In genomic region chr14:93200553-93200952, GRCh38 we compare ENCODE assay signal across 15 cellular contexts. TPM values are rescaled to one million over a fixed set of nuclear protein-coding genes. Genes with fewer than 3 reads are reported as not detected.
A peak's percentile ranks its signal among the peaks of the same experiment; 100 is the strongest.
DNase-seq lines count a peak whose midpoint lies in the region; ATAC-seq, FAIRE-seq and TF ChIP-seq lines count a peak whose summit lies in the region.
"Had no signal": no experiment of that assay in that cellular context is flagged by ENCODE, and none has a peak within 500 bp of the region (broad histone marks: within the 10 kb centered on the region; RNA-seq: fewer than 3 reads in every experiment).

No MANE protein-coding gene starts in this region.

- TF ChIP-seq EP300 in H1 (IDR thresholded peaks at IDR 0.05; ENCODE audit: borderline replicate concordance in 1 of 2, low read depth in 2 of 2, low read length in 2 of 2): no peak
- TF ChIP-seq EP300 in HepG2 (IDR thresholded peaks at IDR 0.05; ENCODE audit: low read depth in 2 of 2, low read length in 2 of 2): no peak
- TF ChIP-seq EP300 in HepG2 (CRISPR knock-in tag; IDR thresholded peaks at IDR 0.05; ENCODE audit: borderline replicate concordance): no peak

- no peak overlapping the region for H3K18ac ChIP-seq in H1 (ENCODE audit: extremely low read depth, low read length)

- H2BK12ac ChIP-seq in H1 (ENCODE audit: low read depth, low read length): no peak overlapping the region

- POLR2A ChIA-PET in H1 (lab: Charles Lee; ENCODE audit: partially characterized antibody): no interaction called here
- POLR2A ChIA-PET in HepG2 (lab: Yijun Ruan, JAX): no interaction called here

- no peak overlapping the region for H3K14ac ChIP-seq in H1 (ENCODE audit: insufficient read length)

- no peak overlapping the region for H3K4ac ChIP-seq in H1 (replicated peaks; ENCODE audit: insufficient read length, low read depth, low read length)

- H3K27me3 ChIP-seq in H1 (replicated peaks in 1 of 4; ENCODE audit: control insufficient read depth in 3 of 4, extremely low read depth in 1 of 4, insufficient read depth in 3 of 4, low read length in 3 of 4) (no peaks in the 10 kb centered on the region), HepG2 (ENCODE audit: control insufficient read depth in 1 of 2, insufficient read depth in 2 of 2, low read length in 2 of 2) (no peaks in the 10 kb centered on the region), upper lobe of right lung (no peaks in the 10 kb centered on the region), Peyer's patch (no peaks in the 10 kb centered on the region)

- H4K91ac ChIP-seq in H1 (replicated peaks; ENCODE audit: insufficient read length, low read length): no peak overlapping the region

- TF ChIP-seq POLR2A in H1 (IDR thresholded peaks at IDR 0.05; ENCODE audit: control extremely low read depth in 1 of 2, low read depth in 2 of 2, low read length in 2 of 2) (no peak), HepG2 (IDR thresholded peaks at IDR 0.05; ENCODE audit: insufficient read depth in 1 of 2, low read depth in 2 of 2, low read length in 2 of 2) (no peak), Peyer's patch (IDR thresholded peaks at IDR 0.05) (no peak)

- no peak for DNase-seq in left ventricle myocardium superior
- DNase-seq in Right ventricle myocardium inferior (ENCODE audit: missing footprints): no peak
- DNase-seq in H1 (ENCODE audit: low read depth in 1 of 2, low spot score in 2 of 2): no peak
- peak; percentile 43 for DNase-seq in HepG2 (ENCODE audit: low spot score)
- peak; percentile 78 for DNase-seq in upper lobe of right lung
- DNase-seq in KBM-7: no peak
- DNase-seq in Peyer's patch: no peak
- DNase-seq in H4 (ENCODE audit: low spot score): no peak
- DNase-seq: C1 segment of cervical spinal cord; CD4-positive, alpha-beta T cell; DMS79; GOT3; HCEC 1CT had no signal

- H3K79me2 ChIP-seq in H1 (ENCODE audit: control insufficient read depth in 1 of 2, insufficient read depth in 2 of 2, low read length in 2 of 2): no peaks in the 10 kb centered on the region
- peaks cover 2% of the 10 kb centered on the region for H3K79me2 ChIP-seq in HepG2 (ENCODE audit: insufficient read depth, low read length)

- H3K23me2 ChIP-seq in H1 (ENCODE audit: low read depth, low read length): no peaks in the 10 kb centered on the region

- H4K5ac ChIP-seq in H1 (ENCODE audit: insufficient read length, low read depth, low read length): no peak overlapping the region

- intact Hi-C loops in left ventricle myocardium superior (cut with micrococcal nuclease) (no loop called here), Right ventricle myocardium inferior (cut with DNase I) (no loop called here), HepG2 (cut with micrococcal nuclease; ENCODE audit: unreplicated experiment) (no loop called here), upper lobe of right lung (cut with DNase I) (no loop called here)

- no peak overlapping the region for H2BK120ac ChIP-seq in H1 (replicated peaks; ENCODE audit: low read depth, low read length)

- WGBS in H1 (ENCODE audit: extremely low coverage in 1 of 2, insufficient coverage in 1 of 2, insufficient read length in 1 of 2, insufficient replicate concordance in 2 of 2, low coverage in 1 of 2, low lambda C conversion rate in 2 of 2, missing lambda C conversion rate in 1 of 2), 2 experiments: 79% methylated on average over 5 of the region's 5 CpGs; no CpG with 5 or more reads in 1 of the 2 experiments
- WGBS in HepG2 (ENCODE audit: low lambda C conversion rate): 87% methylated on average over 5 of the region's 5 CpGs

- no TSS peak for BruUV-seq in HepG2 (replicated peaks; lab: Mats Ljungman, UMichigan)

- H3K36me3 ChIP-seq in H1 (ENCODE audit: control insufficient read depth in 2 of 4, insufficient read depth in 4 of 4, low read length in 3 of 4) (no peaks in the 10 kb centered on the region), HepG2 (replicated peaks in 1 of 2; ENCODE audit: control insufficient read depth in 1 of 2, insufficient read depth in 2 of 2, low read length in 2 of 2) (no peaks in the 10 kb centered on the region), upper lobe of right lung (no peaks in the 10 kb centered on the region), Peyer's patch (peaks cover 0 to 8% (median 0%) of the 10 kb centered on the region in 3 donors)

- no peak overlapping the region for H2BK5ac ChIP-seq in H1 (ENCODE audit: low read depth, low read length)

- no peak overlapping the region for H3K56ac ChIP-seq in H1 (replicated peaks; ENCODE audit: insufficient read length, low read depth, low read length)

- CTCF ChIA-PET in H1 (lab: Charles Lee; ENCODE audit: partially characterized antibody) (interaction anchor here (1.4 kb wide), 1 partner anchor 26 kb away, joined by 4 read pairs; no protein-coding TSS in a partner anchor), HepG2 (lab: Yijun Ruan, JAX; ENCODE audit: low intra/inter-chr PET ratio, low total read pairs) (no interaction called here)

- H3K9ac ChIP-seq in H1 (replicated peaks in 1 of 4; ENCODE audit: extremely low read depth in 1 of 4, low read depth in 3 of 4, low read length in 3 of 4): no peak overlapping the region
- no peak overlapping the region for H3K9ac ChIP-seq in HepG2 (ENCODE audit: insufficient read depth, low read depth, low read length)

- H2AK5ac ChIP-seq in H1 (ENCODE audit: low read depth, low read length): no peak overlapping the region

- no peaks in the 10 kb centered on the region; the same call in 1 of the 2 replicates for H3K79me1 ChIP-seq in H1 (ENCODE audit: low read depth, low read length)

- no peak overlapping the region for H3K23ac ChIP-seq in H1 (ENCODE audit: insufficient read length)

- no peak overlapping the region for H3K4me3 ChIP-seq in H1 (ENCODE audit: extremely low read depth in 1 of 4, insufficient read depth in 2 of 4, low read depth in 3 of 4, low read length in 4 of 4)
- no peak overlapping the region for H3K4me3 ChIP-seq in HepG2 (replicated peaks in 1 of 3; ENCODE audit: insufficient read depth in 1 of 3, low read depth in 2 of 3, low read length in 3 of 3)
- no peak overlapping the region for H3K4me3 ChIP-seq in upper lobe of right lung
- H3K4me3 ChIP-seq in Peyer's patch: no peak overlapping the region
- H3K4me3 ChIP-seq: GM12878 had no signal

- no peak overlapping the region for H4K8ac ChIP-seq in H1 (ENCODE audit: extremely low read depth, insufficient read depth, low read length)

- H3K9me3 ChIP-seq in H1 (ENCODE audit: insufficient read depth in 2 of 2, low read depth in 1 of 2, low read length in 1 of 2) (no peaks in the 10 kb centered on the region), HepG2 (ENCODE audit: low read length) (no peaks in the 10 kb centered on the region), upper lobe of right lung (no peaks in the 10 kb centered on the region), Peyer's patch (no peaks in the 10 kb centered on the region)

- FAIRE-seq in H1 (lab: Jason Lieb, UNC) (no peak), HepG2 (lab: Jason Lieb, UNC) (peak; percentile 52)
- FAIRE-seq: GM12878, GM18507 had no signal

- H2BK15ac ChIP-seq in H1 (ENCODE audit: low read length): no peak overlapping the region

- no peaks in the 10 kb centered on the region for H4K20me1 ChIP-seq in H1 (replicated peaks in 1 of 2; ENCODE audit: control insufficient read depth in 1 of 2, insufficient read depth in 2 of 2, low read length in 2 of 2)
- no peaks in the 10 kb centered on the region for H4K20me1 ChIP-seq in HepG2 (ENCODE audit: insufficient read depth, low read length)

- no peak overlapping the region for H3K4me2 ChIP-seq in H1 (ENCODE audit: insufficient read depth in 1 of 2, low read depth in 2 of 2, low read length in 2 of 2)
- no peak overlapping the region for H3K4me2 ChIP-seq in HepG2 (ENCODE audit: low read depth, low read length)

- no peaks in the 10 kb centered on the region for H3K4me1 ChIP-seq in H1 (replicated peaks in 1 of 4; ENCODE audit: control insufficient read depth in 3 of 4, insufficient read depth in 4 of 4, low read length in 3 of 4)
- peaks cover 15% of the 10 kb centered on the region for H3K4me1 ChIP-seq in HepG2 (ENCODE audit: insufficient read depth, low read length)
- H3K4me1 ChIP-seq in upper lobe of right lung: peaks cover 3% of the 10 kb centered on the region
- H3K4me1 ChIP-seq in Peyer's patch: peaks cover 0 to 5% (median 2%) of the 10 kb centered on the region in 4 donors

- TF ChIP-seq CTCF in H1 (IDR thresholded peaks at IDR 0.05; ENCODE audit: control extremely low read depth in 1 of 3, insufficient read depth in 1 of 3, low read depth in 1 of 3, low read length in 3 of 3) (no peak), HepG2 (CRISPR knock-in tag; IDR thresholded peaks at IDR 0.05) (no peak), upper lobe of right lung (IDR thresholded peaks at IDR 0.05) (no peak), Peyer's patch (IDR thresholded peaks at IDR 0.05) (no peak)

- in situ Hi-C loops in HepG2 (cut with HindIII; ENCODE audit: extremely low pct_ligation_motif_present, low pct_unique_long_range_greater_than_20kb) (no loop called here), KBM-7 (cut with MboI; ENCODE audit: low pct_unique_long_range_greater_than_20kb, low sequenced_read_pairs) (no loop called here)

- H3K27ac ChIP-seq in H1 (ENCODE audit: low read depth, low read length) (no peak overlapping the region), HepG2 (ENCODE audit: extremely low read length, insufficient read depth, low read length) (no peak overlapping the region), upper lobe of right lung (peak overlapping the region; percentile 33), Peyer's patch (no peak overlapping the region)

- H2AFZ ChIP-seq in H1 (ENCODE audit: low read length): no peak overlapping the region
- H2AFZ ChIP-seq in HepG2 (ENCODE audit: low read length): no peak overlapping the region

- TF ChIP-seq RAD21 in H1 (IDR thresholded peaks at IDR 0.05 in 1 of 2, conservative IDR thresholded peaks at IDR 0.05 in 1 of 2; ENCODE audit: low read depth in 2 of 2, low read length in 2 of 2) (no peak), HepG2 (CRISPR knock-in tag; IDR thresholded peaks at IDR 0.05) (no peak)

- ATAC-seq in left ventricle myocardium superior (peak; percentile 34), Right ventricle myocardium inferior (no peak), HepG2 (peak; percentile 73), upper lobe of right lung (peak; percentile 88)
- ATAC-seq: GM12878 had no signal

- H2BK20ac ChIP-seq in H1 (ENCODE audit: low read length): no peak overlapping the region

RNA-seq across cellular contexts. Expression of gene GON7, which starts 6.3 kb away (rescaled TPM):
- total RNA-seq in left ventricle myocardium superior: 16.2 TPM
- 15.6 TPM for total RNA-seq in Right ventricle myocardium inferior
- 8.8 and 9.9 TPM in 2 replicates for total RNA-seq in H1 (2021; fragmentation: NEBNext Ultra II Directional; extraction: Animal tissue kit (Norgen Biotek cat#: 25700))
- polyA plus RNA-seq in H1 (2011; rRNA removed): 2.9 and 3.8 TPM in 2 replicates
- 6.8 TPM for polyA plus RNA-seq in H1 (2011; cell fraction: cytosol; rRNA removed)
- 2.2 TPM for polyA plus RNA-seq in H1 (2011; cell fraction: nucleus; rRNA removed)
- 7.7 to 9.6 TPM (median 8.7 TPM) in 4 replicates for polyA plus RNA-seq in H1 (2012, experiment 1 of 2)
- 1.5 TPM for polyA plus RNA-seq in H1 (2012, experiment 2 of 2)
- polyA plus RNA-seq in H1 (2013, experiment 1 of 2): 10.4 TPM
- 10.2 TPM for polyA plus RNA-seq in H1 (2013, experiment 2 of 2)
- polyA minus RNA-seq in H1 (2011; rRNA and poly(A)+ RNA removed): 1.6 and 1.7 TPM in 2 replicates
- polyA minus RNA-seq in H1 (2011; cell fraction: cytosol; rRNA and poly(A)+ RNA removed): 3.0 TPM
- 2.3 TPM for polyA minus RNA-seq in H1 (2011; cell fraction: nucleus; rRNA and poly(A)+ RNA removed)
- 28.0 and 45.9 TPM in 2 replicates for total RNA-seq in HepG2 (2016; rRNA removed; fragmentation: Illumina TruSeq; extraction: Trizol)
- 10.0 and 10.6 TPM in 2 replicates for total RNA-seq in HepG2 (2016; cell fraction: cytosol; rRNA removed; fragmentation: Illumina TruSeq; extraction: Trizol; ENCODE audit: low read depth)
- total RNA-seq in HepG2 (2016; cell fraction: insoluble cytoplasmic fraction; rRNA removed; fragmentation: Illumina TruSeq; extraction: Trizol): 31.3 and 51.3 TPM in 2 replicates
- total RNA-seq in HepG2 (2016; cell fraction: membrane; rRNA removed; fragmentation: Illumina TruSeq; extraction: Trizol): 19.3 and 22.3 TPM in 2 replicates
- 10.7 and 11.5 TPM in 2 replicates for total RNA-seq in HepG2 (2016; cell fraction: nucleus; rRNA removed; fragmentation: Illumina TruSeq; extraction: Trizol)
- 8.9 and 11.9 TPM in 2 replicates for polyA plus RNA-seq in HepG2 (2011; rRNA removed)
- polyA plus RNA-seq in HepG2 (2011; cell fraction: cytosol; rRNA removed): 6.4 and 8.8 TPM in 2 replicates
- polyA plus RNA-seq in HepG2 (2011; cell fraction: nucleus; rRNA removed): 1.5 and 2.1 TPM in 2 replicates
- 12.2 and 13.2 TPM in 2 replicates for polyA plus RNA-seq in HepG2 (2012)
- polyA plus RNA-seq in HepG2 (2016; cell fraction: cytosol; fragmentation: Illumina TruSeq; extraction: Trizol; ENCODE audit: low read depth): 10.7 and 11.1 TPM in 2 replicates
- polyA plus RNA-seq in HepG2 (2016; cell fraction: insoluble cytoplasmic fraction; fragmentation: Illumina TruSeq; extraction: Trizol; ENCODE audit: low read depth): 47.3 and 54.8 TPM in 2 replicates
- 19.2 and 21.7 TPM in 2 replicates for polyA plus RNA-seq in HepG2 (2016; cell fraction: membrane; fragmentation: Illumina TruSeq; extraction: Trizol; ENCODE audit: low read depth)
- polyA plus RNA-seq in HepG2 (2016; cell fraction: nucleus; fragmentation: Illumina TruSeq; extraction: Trizol; ENCODE audit: insufficient read depth, low read depth): 15.8 and 18.4 TPM in 2 replicates
- 2.3 and 3.7 TPM in 2 replicates for polyA minus RNA-seq in HepG2 (2011; rRNA and poly(A)+ RNA removed; ENCODE audit: low replicate concordance)
- 2.7 and 4.6 TPM in 2 replicates for polyA minus RNA-seq in HepG2 (2011; cell fraction: cytosol; rRNA and poly(A)+ RNA removed)
- polyA minus RNA-seq in HepG2 (2011; cell fraction: nucleus; rRNA and poly(A)+ RNA removed): 2.3 and 2.4 TPM in 2 replicates
- 10.5 TPM for total RNA-seq in upper lobe of right lung
- total RNA-seq in Peyer's patch: 10 to 100 TPM in 2 of 4 donors, 1 to 10 TPM in 2; 7.3 to 16.8 (median 10.8) TPM
- 28.8 and 34.8 TPM in 2 replicates for total RNA-seq in H4 (2014; rRNA removed; shearing (Covaris generic))

RNA-seq across cellular contexts. Expression of gene UBR7, which starts 6.5 kb away (rescaled TPM):
- total RNA-seq in left ventricle myocardium superior: 22.1 TPM
- total RNA-seq in Right ventricle myocardium inferior: 20.5 TPM
- 28.4 and 29.4 TPM in 2 replicates for total RNA-seq in H1 (2021; fragmentation: NEBNext Ultra II Directional; extraction: Animal tissue kit (Norgen Biotek cat#: 25700))
- 16.4 and 20.1 TPM in 2 replicates for polyA plus RNA-seq in H1 (2011; rRNA removed)
- 25.2 TPM for polyA plus RNA-seq in H1 (2011; cell fraction: cytosol; rRNA removed)
- polyA plus RNA-seq in H1 (2011; cell fraction: nucleus; rRNA removed): 32.5 TPM
- 18.9 to 26.8 TPM (median 23.9 TPM) in 4 replicates for polyA plus RNA-seq in H1 (2012, experiment 1 of 2)
- 4.7 TPM for polyA plus RNA-seq in H1 (2012, experiment 2 of 2)
- polyA plus RNA-seq in H1 (2013, experiment 1 of 2): 16.4 TPM
- polyA plus RNA-seq in H1 (2013, experiment 2 of 2): 16.8 TPM
- polyA minus RNA-seq in H1 (2011; rRNA and poly(A)+ RNA removed): 18.8 and 22.1 TPM in 2 replicates
- polyA minus RNA-seq in H1 (2011; cell fraction: cytosol; rRNA and poly(A)+ RNA removed): 21.9 TPM
- 13.2 TPM for polyA minus RNA-seq in H1 (2011; cell fraction: nucleus; rRNA and poly(A)+ RNA removed)
- total RNA-seq in HepG2 (2016; rRNA removed; fragmentation: Illumina TruSeq; extraction: Trizol): 19.7 and 35.5 TPM in 2 replicates
- 2.1 and 2.3 TPM in 2 replicates for total RNA-seq in HepG2 (2016; cell fraction: cytosol; rRNA removed; fragmentation: Illumina TruSeq; extraction: Trizol; ENCODE audit: low read depth)
- total RNA-seq in HepG2 (2016; cell fraction: insoluble cytoplasmic fraction; rRNA removed; fragmentation: Illumina TruSeq; extraction: Trizol): 20.8 and 37.3 TPM in 2 replicates
- 9.5 and 11.1 TPM in 2 replicates for total RNA-seq in HepG2 (2016; cell fraction: membrane; rRNA removed; fragmentation: Illumina TruSeq; extraction: Trizol)
- total RNA-seq in HepG2 (2016; cell fraction: nucleus; rRNA removed; fragmentation: Illumina TruSeq; extraction: Trizol): 10.5 and 10.7 TPM in 2 replicates
- 8.5 and 11.0 TPM in 2 replicates for polyA plus RNA-seq in HepG2 (2011; rRNA removed)
- polyA plus RNA-seq in HepG2 (2011; cell fraction: cytosol; rRNA removed): 6.5 and 8.1 TPM in 2 replicates
- 6.4 and 6.8 TPM in 2 replicates for polyA plus RNA-seq in HepG2 (2011; cell fraction: nucleus; rRNA removed)
- polyA plus RNA-seq in HepG2 (2012): 6.1 and 10.7 TPM in 2 replicates
- polyA plus RNA-seq in HepG2 (2016; cell fraction: cytosol; fragmentation: Illumina TruSeq; extraction: Trizol; ENCODE audit: low read depth): 1.8 and 2.0 TPM in 2 replicates
- polyA plus RNA-seq in HepG2 (2016; cell fraction: insoluble cytoplasmic fraction; fragmentation: Illumina TruSeq; extraction: Trizol; ENCODE audit: low read depth): 34.6 and 35.6 TPM in 2 replicates
- 5.7 and 6.7 TPM in 2 replicates for polyA plus RNA-seq in HepG2 (2016; cell fraction: membrane; fragmentation: Illumina TruSeq; extraction: Trizol; ENCODE audit: low read depth)
- 15.4 and 15.7 TPM in 2 replicates for polyA plus RNA-seq in HepG2 (2016; cell fraction: nucleus; fragmentation: Illumina TruSeq; extraction: Trizol; ENCODE audit: insufficient read depth, low read depth)
- 6.6 and 21.0 TPM in 2 replicates for polyA minus RNA-seq in HepG2 (2011; rRNA and poly(A)+ RNA removed; ENCODE audit: low replicate concordance)
- polyA minus RNA-seq in HepG2 (2011; cell fraction: cytosol; rRNA and poly(A)+ RNA removed): 6.9 and 11.5 TPM in 2 replicates
- 7.5 and 8.0 TPM in 2 replicates for polyA minus RNA-seq in HepG2 (2011; cell fraction: nucleus; rRNA and poly(A)+ RNA removed)
- 13.8 TPM for total RNA-seq in upper lobe of right lung
- 10 to 100 TPM; 13.7 to 20.2 (median 15.8) TPM for total RNA-seq in Peyer's patch
- total RNA-seq in H4 (2014; rRNA removed; shearing (Covaris generic)): 28.4 and 39.5 TPM in 2 replicates

RNA-seq across cellular contexts. Expression of gene LYSET, which starts 15.4 kb away (rescaled TPM):
- total RNA-seq in left ventricle myocardium superior (21.3 TPM), Right ventricle myocardium inferior (23.0 TPM), HepG2 (2016; rRNA removed; fragmentation: Illumina TruSeq; extraction: Trizol) (19.1 and 20.1 TPM in 2 replicates), upper lobe of right lung (33.0 TPM), Peyer's patch (1 to 10 TPM; 6.0 to 9.9 (median 8.3) TPM)
- 26.9 and 27.5 TPM in 2 replicates for total RNA-seq in H1 (2021; fragmentation: NEBNext Ultra II Directional; extraction: Animal tissue kit (Norgen Biotek cat#: 25700))
- polyA plus RNA-seq in H1 (2011; rRNA removed) (13.2 and 26.2 TPM in 2 replicates), HepG2 (2011; rRNA removed) (36.4 and 36.6 TPM in 2 replicates)
- 19.5 TPM for polyA plus RNA-seq in H1 (2011; cell fraction: cytosol; rRNA removed)
- 9.9 TPM for polyA plus RNA-seq in H1 (2011; cell fraction: nucleus; rRNA removed)
- 21.0 to 33.5 TPM (median 22.5 TPM) in 4 replicates for polyA plus RNA-seq in H1 (2012, experiment 1 of 2)
- polyA plus RNA-seq in H1 (2012, experiment 2 of 2): 11.7 TPM
- polyA plus RNA-seq in H1 (2013, experiment 1 of 2): 23.3 TPM
- polyA plus RNA-seq in H1 (2013, experiment 2 of 2): 25.3 TPM
- polyA minus RNA-seq in H1 (2011; rRNA and poly(A)+ RNA removed): 12.1 and 20.6 TPM in 2 replicates
- 3.7 TPM for polyA minus RNA-seq in H1 (2011; cell fraction: cytosol; rRNA and poly(A)+ RNA removed)
- 12.9 TPM for polyA minus RNA-seq in H1 (2011; cell fraction: nucleus; rRNA and poly(A)+ RNA removed)
- 42.0 and 42.3 TPM in 2 replicates for total RNA-seq in HepG2 (2016; cell fraction: cytosol; rRNA removed; fragmentation: Illumina TruSeq; extraction: Trizol; ENCODE audit: low read depth)
- total RNA-seq in HepG2 (2016; cell fraction: insoluble cytoplasmic fraction; rRNA removed; fragmentation: Illumina TruSeq; extraction: Trizol): 16.7 and 22.4 TPM in 2 replicates
- 51.5 and 52.1 TPM in 2 replicates for total RNA-seq in HepG2 (2016; cell fraction: membrane; rRNA removed; fragmentation: Illumina TruSeq; extraction: Trizol)
- total RNA-seq in HepG2 (2016; cell fraction: nucleus; rRNA removed; fragmentation: Illumina TruSeq; extraction: Trizol): 12.2 and 14.3 TPM in 2 replicates
- 16.8 and 29.8 TPM in 2 replicates for polyA plus RNA-seq in HepG2 (2011; cell fraction: cytosol; rRNA removed)
- polyA plus RNA-seq in HepG2 (2011; cell fraction: nucleus; rRNA removed): 5.7 and 8.0 TPM in 2 replicates
- 31.1 and 33.0 TPM in 2 replicates for polyA plus RNA-seq in HepG2 (2012)
- 79.3 and 89.7 TPM in 2 replicates for polyA plus RNA-seq in HepG2 (2016; cell fraction: cytosol; fragmentation: Illumina TruSeq; extraction: Trizol; ENCODE audit: low read depth)
- 30.2 and 31.4 TPM in 2 replicates for polyA plus RNA-seq in HepG2 (2016; cell fraction: insoluble cytoplasmic fraction; fragmentation: Illumina TruSeq; extraction: Trizol; ENCODE audit: low read depth)
- 77.9 and 80.5 TPM in 2 replicates for polyA plus RNA-seq in HepG2 (2016; cell fraction: membrane; fragmentation: Illumina TruSeq; extraction: Trizol; ENCODE audit: low read depth)
- 26.1 and 29.5 TPM in 2 replicates for polyA plus RNA-seq in HepG2 (2016; cell fraction: nucleus; fragmentation: Illumina TruSeq; extraction: Trizol; ENCODE audit: insufficient read depth, low read depth)
- polyA minus RNA-seq in HepG2 (2011; rRNA and poly(A)+ RNA removed; ENCODE audit: low replicate concordance): 9.2 and 13.6 TPM in 2 replicates
- polyA minus RNA-seq in HepG2 (2011; cell fraction: cytosol; rRNA and poly(A)+ RNA removed): 7.6 and 9.5 TPM in 2 replicates
- polyA minus RNA-seq in HepG2 (2011; cell fraction: nucleus; rRNA and poly(A)+ RNA removed): 11.3 and 12.2 TPM in 2 replicates
- total RNA-seq in H4 (2014; rRNA removed; shearing (Covaris generic)): 22.7 and 28.7 TPM in 2 replicates

RNA-seq across cellular contexts. Expression of gene MOAP1, which starts 15.9 kb away (rescaled TPM):
- 54.6 TPM for total RNA-seq in left ventricle myocardium superior
- total RNA-seq in Right ventricle myocardium inferior: 52.5 TPM
- total RNA-seq in H1 (2021; fragmentation: NEBNext Ultra II Directional; extraction: Animal tissue kit (Norgen Biotek cat#: 25700)): 17.3 and 18.3 TPM in 2 replicates
- 15.8 and 20.1 TPM in 2 replicates for polyA plus RNA-seq in H1 (2011; rRNA removed)
- 21.4 TPM for polyA plus RNA-seq in H1 (2011; cell fraction: cytosol; rRNA removed)
- 7.4 TPM for polyA plus RNA-seq in H1 (2011; cell fraction: nucleus; rRNA removed)
- 13.1 to 18.8 TPM (median 16.2 TPM) in 4 replicates for polyA plus RNA-seq in H1 (2012, experiment 1 of 2)
- 6.2 TPM for polyA plus RNA-seq in H1 (2012, experiment 2 of 2)
- 10.6 TPM for polyA plus RNA-seq in H1 (2013, experiment 1 of 2)
- polyA plus RNA-seq in H1 (2013, experiment 2 of 2): 11.0 TPM
- polyA minus RNA-seq in H1 (2011; rRNA and poly(A)+ RNA removed): 8.5 and 8.7 TPM in 2 replicates
- polyA minus RNA-seq in H1 (2011; cell fraction: cytosol; rRNA and poly(A)+ RNA removed): 10.1 TPM
- 9.3 TPM for polyA minus RNA-seq in H1 (2011; cell fraction: nucleus; rRNA and poly(A)+ RNA removed)
- 14.6 and 14.9 TPM in 2 replicates for total RNA-seq in HepG2 (2016; rRNA removed; fragmentation: Illumina TruSeq; extraction: Trizol)
- 2.6 TPM in 2 replicates for total RNA-seq in HepG2 (2016; cell fraction: cytosol; rRNA removed; fragmentation: Illumina TruSeq; extraction: Trizol; ENCODE audit: low read depth)
- total RNA-seq in HepG2 (2016; cell fraction: insoluble cytoplasmic fraction; rRNA removed; fragmentation: Illumina TruSeq; extraction: Trizol): 14.8 and 15.2 TPM in 2 replicates
- 7.5 and 8.6 TPM in 2 replicates for total RNA-seq in HepG2 (2016; cell fraction: membrane; rRNA removed; fragmentation: Illumina TruSeq; extraction: Trizol)
- total RNA-seq in HepG2 (2016; cell fraction: nucleus; rRNA removed; fragmentation: Illumina TruSeq; extraction: Trizol): 10.0 and 11.2 TPM in 2 replicates
- 47.0 and 48.6 TPM in 2 replicates for polyA plus RNA-seq in HepG2 (2011; rRNA removed)
- polyA plus RNA-seq in HepG2 (2011; cell fraction: cytosol; rRNA removed): 34.9 and 57.3 TPM in 2 replicates
- 12.5 and 24.3 TPM in 2 replicates for polyA plus RNA-seq in HepG2 (2011; cell fraction: nucleus; rRNA removed)
- polyA plus RNA-seq in HepG2 (2012): 22.2 and 29.6 TPM in 2 replicates
- 2.0 and 2.1 TPM in 2 replicates for polyA plus RNA-seq in HepG2 (2016; cell fraction: cytosol; fragmentation: Illumina TruSeq; extraction: Trizol; ENCODE audit: low read depth)
- polyA plus RNA-seq in HepG2 (2016; cell fraction: insoluble cytoplasmic fraction; fragmentation: Illumina TruSeq; extraction: Trizol; ENCODE audit: low read depth): 13.6 and 14.1 TPM in 2 replicates
- polyA plus RNA-seq in HepG2 (2016; cell fraction: membrane; fragmentation: Illumina TruSeq; extraction: Trizol; ENCODE audit: low read depth): 5.0 and 5.9 TPM in 2 replicates
- polyA plus RNA-seq in HepG2 (2016; cell fraction: nucleus; fragmentation: Illumina TruSeq; extraction: Trizol; ENCODE audit: insufficient read depth, low read depth): 16.6 and 18.7 TPM in 2 replicates
- 6.5 and 13.5 TPM in 2 replicates for polyA minus RNA-seq in HepG2 (2011; rRNA and poly(A)+ RNA removed; ENCODE audit: low replicate concordance)
- polyA minus RNA-seq in HepG2 (2011; cell fraction: cytosol; rRNA and poly(A)+ RNA removed): 14.9 and 19.2 TPM in 2 replicates
- 8.9 and 11.3 TPM in 2 replicates for polyA minus RNA-seq in HepG2 (2011; cell fraction: nucleus; rRNA and poly(A)+ RNA removed)
- total RNA-seq in upper lobe of right lung: 34.2 TPM
- total RNA-seq in Peyer's patch: 10 to 100 TPM; 12.4 to 18.9 (median 16.5) TPM
- 8.9 and 9.1 TPM in 2 replicates for total RNA-seq in H4 (2014; rRNA removed; shearing (Covaris generic))

Comparison
In these comparisons a context has a peak if more than half of its experiments do, and no peak if none do; other contexts are left out.
1. DNase-seq: peak in HepG2 (single experiment) and upper lobe of right lung (single experiment); none in left ventricle myocardium superior (single experiment), Right ventricle myocardium inferior (single experiment), H1 (0 of 2), KBM-7 (single experiment), Peyer's patch (0 of 3) and H4 (single experiment).